Comparison of ENCODE assay signal across 8 cellular contexts in genomic region chr16:87463722-87464690, GRCh38. TPM values are rescaled to one million over a fixed set of nuclear protein-coding genes. Genes with fewer than 3 reads are reported as not detected.
A peak's percentile ranks its signal among the peaks of the same experiment; 100 is the strongest.
DNase-seq lines count a peak whose midpoint lies in the region; ATAC-seq and TF ChIP-seq lines count a peak whose summit lies in the region.

No MANE protein-coding gene starts in this region.

- no peak for TF ChIP-seq POLR2A in NB4 (IDR thresholded peaks at IDR 0.05; ENCODE audit: extremely low read depth, insufficient read length)

- no peak for TF ChIP-seq CTCF in NB4 (IDR thresholded peaks at IDR 0.05; ENCODE audit: low read depth, low read length)
- TF ChIP-seq CTCF in right atrium auricular region (IDR thresholded peaks at IDR 0.05) = no peak

- peak overlapping the region; percentile 90 to 91 for H3K27ac ChIP-seq in right atrium auricular region

- H3K27me3 ChIP-seq in right atrium auricular region = no peaks in the 10 kb centered on the region

- no peaks in the 10 kb centered on the region for H3K9me3 Mint-ChIP-seq in activated naive CD4-positive, alpha-beta T cell treated with anti-CD3 and anti-CD28 coated beads, Interleukin-2, amount 50 U/mL, for 72 hours

- H3K4me1 ChIP-seq in right atrium auricular region = peaks cover 0 to 70% of the 10 kb centered on the region in 2 donors

- no peaks in the 10 kb centered on the region for H3K36me3 Mint-ChIP-seq in activated naive CD4-positive, alpha-beta T cell treated with anti-CD3 and anti-CD28 coated beads, Interleukin-2, amount 50 U/mL, for 72 hours

- H3K36me3 ChIP-seq in right atrium auricular region = peaks cover 10% of the 10 kb centered on the region

- peak; percentile 68 to 82 for ATAC-seq in activated naive CD4-positive, alpha-beta T cell treated with anti-CD3 and anti-CD28 coated beads, Interleukin-2, amount 50 U/mL, for 72 hours
- ATAC-seq in HG03439 (IDR thresholded peaks at IDR 0.05; ENCODE audit: unreplicated experiment) = no peak

- no peaks in the 10 kb centered on the region for H3K9me3 ChIP-seq in right atrium auricular region

- DNase-seq in EL = peak; percentile 77
- DNase-seq in NB4 (ENCODE audit: low read depth) = peak; percentile 83
- DNase-seq in activated naive CD4-positive, alpha-beta T cell treated with anti-CD3 and anti-CD28 coated beads, Interleukin-2, amount 50 U/mL, for 72 hours (ENCODE audit: low spot score in 2 of 2) = peak; percentile 30 to 80
- DNase-seq in right atrium auricular region (ENCODE audit: low spot score) = peak; percentile 66
- peak; percentile 13 to 42 (median 35) for DNase-seq in stimulated activated CD4-positive, alpha-beta T cell treated with anti-CD3 and anti-CD28 coated beads, Interleukin-12 subunit alpha, Interleukin-12 subunit beta, amount 100 ng/mL, for 48 hours (ENCODE audit: low read depth in 2 of 3, low spot score in 1 of 3)
- no peak for DNase-seq in ecto neural progenitor cell (ENCODE audit: low spot score)
- no peak for DNase-seq in NCI-H748 treated with DMSO at 0.1 percent for 48 hours (lab: John Stamatoyannopoulos, UW)

- peak overlapping the region; percentile 94 for H3K27ac Mint-ChIP-seq in activated naive CD4-positive, alpha-beta T cell treated with anti-CD3 and anti-CD28 coated beads, Interleukin-2, amount 50 U/mL, for 72 hours

- H3K4me3 ChIP-seq in NB4 (ENCODE audit: low read depth, low read length) (peak overlapping the region; percentile 43), right atrium auricular region (peak overlapping the region in 1 of 2 donors; percentile 5)

RNA-seq across cellular contexts. Expression of gene ZCCHC14, which starts 28.8 kb away (rescaled TPM):
- 10 to 100 TPM in 1 of 2 donors, 1 to 10 TPM in 1; 5.6 to 17.9 TPM for total RNA-seq in activated naive CD4-positive, alpha-beta T cell treated with anti-CD3 and anti-CD28 coated beads, Interleukin-2, amount 50 U/mL, for 72 hours
- 10 to 100 TPM; 10.6 to 18.0 TPM for total RNA-seq in right atrium auricular region

Comparison
In these comparisons a context has a peak if more than half of its experiments do, and no peak if none do; other contexts are left out.
1. DNase-seq: peak in EL (single experiment), NB4 (single experiment), activated naive CD4-positive, alpha-beta T cell treated with anti-CD3 and anti-CD28 coated beads, Interleukin-2, amount 50 U/mL, for 72 hours (2 of 2), right atrium auricular region (single experiment) and stimulated activated CD4-positive, alpha-beta T cell treated with anti-CD3 and anti-CD28 coated beads, Interleukin-12 subunit alpha, Interleukin-12 subunit beta, amount 100 ng/mL, for 48 hours (3 of 3); none in ecto neural progenitor cell (single experiment) and NCI-H748 treated with DMSO at 0.1 percent for 48 hours (single experiment).